Comparison of ENCODE assay signal across 8 cellular contexts in the genomic region with DNA sequence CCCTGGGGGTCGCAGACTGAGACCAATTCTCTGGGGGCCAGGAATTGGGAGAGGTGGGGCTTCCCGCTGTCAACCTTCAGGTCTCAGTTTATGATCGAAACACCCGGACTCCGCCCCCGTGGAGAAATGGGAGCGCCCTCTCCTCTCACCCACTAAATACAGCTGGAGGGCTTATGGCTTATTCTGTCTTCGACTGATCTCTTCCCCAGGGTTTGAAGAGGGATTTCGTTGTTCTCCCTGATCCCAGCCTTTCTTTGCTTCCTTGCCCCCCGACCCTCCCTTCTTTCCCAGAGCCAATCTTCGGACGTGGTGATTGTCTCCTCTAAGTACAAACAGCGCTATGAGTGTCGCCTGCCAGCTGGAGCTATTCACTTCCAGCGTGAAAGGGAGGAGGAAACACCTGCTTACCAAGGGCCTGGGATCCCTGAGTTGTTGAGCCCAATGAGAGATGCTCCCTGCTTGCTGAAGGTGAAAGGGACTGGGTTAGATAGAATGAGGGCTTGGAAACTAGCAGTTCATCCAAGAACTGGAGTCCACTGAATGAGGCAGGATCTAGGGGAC. TPM values are rescaled to one million over a fixed set of nuclear protein-coding genes. Genes with fewer than 3 reads are reported as not detected.
A peak's percentile ranks its signal among the peaks of the same experiment; 100 is the strongest.
DNase-seq lines count a peak whose midpoint lies in the region; ATAC-seq, FAIRE-seq and TF ChIP-seq lines count a peak whose summit lies in the region.

No MANE protein-coding gene starts in this region.

- no peak for TF ChIP-seq EP300 in HepG2 (IDR thresholded peaks at IDR 0.05; ENCODE audit: low read depth in 2 of 2, low read length in 2 of 2)
- no peak for TF ChIP-seq EP300 in HepG2 (CRISPR knock-in tag; IDR thresholded peaks at IDR 0.05; ENCODE audit: borderline replicate concordance)

- no peak for TF ChIP-seq POLR2A in breast epithelium (IDR thresholded peaks at IDR 0.05)
- TF ChIP-seq POLR2A in HepG2 (IDR thresholded peaks at IDR 0.05; ENCODE audit: insufficient read depth in 1 of 2, low read depth in 2 of 2, low read length in 2 of 2) = no peak

- H3K27ac ChIP-seq in breast epithelium (peak overlapping the region; percentile 81 to 84), HepG2 (ENCODE audit: extremely low read length, insufficient read depth, low read length) (peak overlapping the region; percentile 69)

- peaks cover 11% of the 10 kb centered on the region for H3K79me2 ChIP-seq in HepG2 (ENCODE audit: insufficient read depth, low read length)

- H3K27me3 ChIP-seq in breast epithelium (no peaks in the 10 kb centered on the region), HepG2 (ENCODE audit: control insufficient read depth in 1 of 2, insufficient read depth in 2 of 2, low read length in 2 of 2) (no peaks in the 10 kb centered on the region)

- BruUV-seq in HepG2 (replicated peaks; lab: Mats Ljungman, UMichigan) = TSS peak; percentile 69

- intact Hi-C loops in breast epithelium (cut with DNase I; ENCODE audit: low total_unique reads) = no loop called here
- intact Hi-C loops in HepG2 (cut with micrococcal nuclease; ENCODE audit: unreplicated experiment) = loop anchor here (5.0 kb wide), 1 partner anchor 43 kb away; the partner anchor contains the start of gene AGAP2
- intact Hi-C loops in posterior vena cava (cut with DNase I) = no loop called here

- TF ChIP-seq CTCF in breast epithelium (IDR thresholded peaks at IDR 0.05) (no peak), HepG2 (CRISPR knock-in tag; IDR thresholded peaks at IDR 0.05) (no peak)

- no peaks in the 10 kb centered on the region for H3K4me1 ChIP-seq in breast epithelium
- H3K4me1 ChIP-seq in HepG2 (ENCODE audit: insufficient read depth, low read length) = peaks cover 48% of the 10 kb centered on the region

- ATAC-seq in HepG2 (peak; percentile 29), HG02642 (IDR thresholded peaks at IDR 0.05; ENCODE audit: poor library complexity, unreplicated experiment) (no peak)

- H3K9ac ChIP-seq in HepG2 (ENCODE audit: insufficient read depth, low read depth, low read length) = peak overlapping the region; percentile 80

- peak overlapping the region; percentile 94 for H3K4me2 ChIP-seq in HepG2 (ENCODE audit: low read depth, low read length)

- H2AFZ ChIP-seq in HepG2 (ENCODE audit: low read length) = no peak overlapping the region

- POLR2A ChIA-PET in HepG2 (lab: Yijun Ruan, JAX) = interaction anchor here (1.5 kb wide), 1 partner anchor 31 kb away, joined by 5 read pairs; no protein-coding TSS in a partner anchor

- peak overlapping the region; percentile 97 for H3K4me3 ChIP-seq in Jurkat, Clone E6-1 (ENCODE audit: low read length)
- H3K4me3 ChIP-seq in breast epithelium (peak overlapping the region; percentile 89 to 94 (median 92)), HepG2 (replicated peaks in 1 of 3; ENCODE audit: insufficient read depth in 1 of 3, low read depth in 2 of 3, low read length in 3 of 3) (peak overlapping the region; percentile 86 to 90 (median 86))

- H3K36me3 ChIP-seq in breast epithelium (no peaks in the 10 kb centered on the region), HepG2 (replicated peaks in 1 of 2; ENCODE audit: control insufficient read depth in 1 of 2, insufficient read depth in 2 of 2, low read length in 2 of 2) (peaks cover 8 to 18% of the 10 kb centered on the region in 2 experiments; a peak in 4 of 5 replicates)

- no peaks in the 10 kb centered on the region for H4K20me1 ChIP-seq in HepG2 (ENCODE audit: insufficient read depth, low read length)

- CTCF ChIA-PET in HepG2 (lab: Yijun Ruan, JAX; ENCODE audit: low intra/inter-chr PET ratio, low total read pairs) = interaction anchor here (1.6 to 2.0 kb wide), 2 partner anchors 62 to 111 kb away, joined by 6 read pairs; partner anchors contain the start of gene B4GALNT1

- no peak for TF ChIP-seq RAD21 in HepG2 (CRISPR knock-in tag; IDR thresholded peaks at IDR 0.05)

- in situ Hi-C loops in HepG2 (cut with HindIII; ENCODE audit: extremely low pct_ligation_motif_present, low pct_unique_long_range_greater_than_20kb) = no loop called here

- H3K9me3 ChIP-seq in breast epithelium = no peaks in the 10 kb centered on the region
- H3K9me3 ChIP-seq in HepG2 (ENCODE audit: low read length) = no peaks in the 10 kb centered on the region

- FAIRE-seq in HepG2 (lab: Jason Lieb, UNC) = no peak

- DNase-seq in ELR (ENCODE audit: low read depth) (peak; percentile 23), breast epithelium (ENCODE audit: low spot score in 2 of 2) (no peak), HepG2 (ENCODE audit: low spot score) (no peak), NCI-H2081 treated with DMSO at 0.1 percent for 48 hours (lab: John Stamatoyannopoulos, UW) (no peak), NCI-H2171 treated with DMSO at 0.1 percent for 48 hours (lab: John Stamatoyannopoulos, UW) (no peak), posterior vena cava (ENCODE audit: low spot score) (no peak)
- no peak for DNase-seq in Jurkat, Clone E6-1 (ENCODE audit: low read depth, low spot score)

- 3% methylated on average over 12 of the region's 15 CpGs for WGBS in HepG2 (ENCODE audit: low lambda C conversion rate)

RNA-seq across cellular contexts. Expression of gene OS9, which starts 0.6 kb away (rescaled TPM):
- polyA plus RNA-seq in Jurkat, Clone E6-1 (2012; ENCODE audit: insufficient read depth, insufficient read length) = 88.1 TPM
- total RNA-seq in breast epithelium = 100 to 1,000 TPM; 184 to 431 (median 213) TPM
- 51.7 and 156 TPM in 2 replicates for total RNA-seq in HepG2 (2016; rRNA removed; fragmentation: Illumina TruSeq; extraction: Trizol)
- total RNA-seq in HepG2 (2016; cell fraction: cytosol; rRNA removed; fragmentation: Illumina TruSeq; extraction: Trizol; ENCODE audit: low read depth) = 9.7 and 14.0 TPM in 2 replicates
- 45.5 and 158 TPM in 2 replicates for total RNA-seq in HepG2 (2016; cell fraction: insoluble cytoplasmic fraction; rRNA removed; fragmentation: Illumina TruSeq; extraction: Trizol)
- 18.9 and 21.2 TPM in 2 replicates for total RNA-seq in HepG2 (2016; cell fraction: membrane; rRNA removed; fragmentation: Illumina TruSeq; extraction: Trizol)
- total RNA-seq in HepG2 (2016; cell fraction: nucleus; rRNA removed; fragmentation: Illumina TruSeq; extraction: Trizol) = 130 and 161 TPM in 2 replicates
- 206 and 225 TPM in 2 replicates for polyA plus RNA-seq in HepG2 (2011; rRNA removed)
- 288 and 386 TPM in 2 replicates for polyA plus RNA-seq in HepG2 (2011; cell fraction: cytosol; rRNA removed)
- polyA plus RNA-seq in HepG2 (2011; cell fraction: nucleus; rRNA removed) = 254 and 282 TPM in 2 replicates
- 177 and 188 TPM in 2 replicates for polyA plus RNA-seq in HepG2 (2012)
- 9.4 and 11.6 TPM in 2 replicates for polyA plus RNA-seq in HepG2 (2016; cell fraction: cytosol; fragmentation: Illumina TruSeq; extraction: Trizol; ENCODE audit: low read depth)
- 41.1 and 49.4 TPM in 2 replicates for polyA plus RNA-seq in HepG2 (2016; cell fraction: insoluble cytoplasmic fraction; fragmentation: Illumina TruSeq; extraction: Trizol; ENCODE audit: low read depth)
- polyA plus RNA-seq in HepG2 (2016; cell fraction: membrane; fragmentation: Illumina TruSeq; extraction: Trizol; ENCODE audit: low read depth) = 15.1 and 21.0 TPM in 2 replicates
- 248 and 264 TPM in 2 replicates for polyA plus RNA-seq in HepG2 (2016; cell fraction: nucleus; fragmentation: Illumina TruSeq; extraction: Trizol; ENCODE audit: insufficient read depth, low read depth)
- polyA minus RNA-seq in HepG2 (2011; rRNA and poly(A)+ RNA removed; ENCODE audit: low replicate concordance) = 114 and 184 TPM in 2 replicates
- polyA minus RNA-seq in HepG2 (2011; cell fraction: cytosol; rRNA and poly(A)+ RNA removed) = 58.7 and 94.9 TPM in 2 replicates
- 80.6 and 98.3 TPM in 2 replicates for polyA minus RNA-seq in HepG2 (2011; cell fraction: nucleus; rRNA and poly(A)+ RNA removed)
- total RNA-seq in posterior vena cava = 100 to 1,000 TPM; 186 to 279 TPM

RNA-seq across cellular contexts. Expression of gene AGAP2, which starts 44.0 kb away (rescaled TPM):
- polyA plus RNA-seq in Jurkat, Clone E6-1 (2012; ENCODE audit: insufficient read depth, insufficient read length) = 25.0 TPM
- total RNA-seq in breast epithelium (1 to 10 TPM; 1.2 to 1.8 (median 1.6) TPM), HepG2 (2016; rRNA removed; fragmentation: Illumina TruSeq; extraction: Trizol) (0.38 and 0.81 TPM in 2 replicates), posterior vena cava (1 to 10 TPM; 1.8 to 2.2 TPM)
- total RNA-seq in HepG2 (2016; cell fraction: cytosol; rRNA removed; fragmentation: Illumina TruSeq; extraction: Trizol; ENCODE audit: low read depth) = 0.10 and 0.18 TPM in 2 replicates
- total RNA-seq in HepG2 (2016; cell fraction: insoluble cytoplasmic fraction; rRNA removed; fragmentation: Illumina TruSeq; extraction: Trizol) = 0.45 and 0.91 TPM in 2 replicates
- total RNA-seq in HepG2 (2016; cell fraction: membrane; rRNA removed; fragmentation: Illumina TruSeq; extraction: Trizol) = 0.24 and 0.49 TPM in 2 replicates
- total RNA-seq in HepG2 (2016; cell fraction: nucleus; rRNA removed; fragmentation: Illumina TruSeq; extraction: Trizol) = 0.44 and 0.71 TPM in 2 replicates
- polyA plus RNA-seq in HepG2 (2011; rRNA removed) = 0.45 and 0.73 TPM in 2 replicates
- polyA plus RNA-seq in HepG2 (2011; cell fraction: cytosol; rRNA removed) = 0.50 and 0.87 TPM in 2 replicates
- polyA plus RNA-seq in HepG2 (2011; cell fraction: nucleus; rRNA removed) = 1.0 and 1.5 TPM in 2 replicates
- 0.23 and 0.31 TPM in 2 replicates for polyA plus RNA-seq in HepG2 (2012)
- 0.33 and 0.42 TPM in 2 replicates for polyA plus RNA-seq in HepG2 (2016; cell fraction: cytosol; fragmentation: Illumina TruSeq; extraction: Trizol; ENCODE audit: low read depth)
- polyA plus RNA-seq in HepG2 (2016; cell fraction: insoluble cytoplasmic fraction; fragmentation: Illumina TruSeq; extraction: Trizol; ENCODE audit: low read depth) = 0.57 and 0.95 TPM in 2 replicates
- polyA plus RNA-seq in HepG2 (2016; cell fraction: membrane; fragmentation: Illumina TruSeq; extraction: Trizol; ENCODE audit: low read depth) = 0.10 and 0.23 TPM in 2 replicates
- polyA plus RNA-seq in HepG2 (2016; cell fraction: nucleus; fragmentation: Illumina TruSeq; extraction: Trizol; ENCODE audit: insufficient read depth, low read depth) = 0.37 and 1.3 TPM in 2 replicates
- 0.42 and 0.96 TPM in 2 replicates for polyA minus RNA-seq in HepG2 (2011; rRNA and poly(A)+ RNA removed; ENCODE audit: low replicate concordance)
- polyA minus RNA-seq in HepG2 (2011; cell fraction: cytosol; rRNA and poly(A)+ RNA removed) = 0.70 and 0.79 TPM in 2 replicates
- 0.90 and 1.5 TPM in 2 replicates for polyA minus RNA-seq in HepG2 (2011; cell fraction: nucleus; rRNA and poly(A)+ RNA removed)

RNA-seq across cellular contexts. Expression of gene TSPAN31, which starts 50.3 kb away (rescaled TPM):
- 6.1 TPM for polyA plus RNA-seq in Jurkat, Clone E6-1 (2012; ENCODE audit: insufficient read depth, insufficient read length)
- total RNA-seq in breast epithelium (100 to 1,000 TPM in 1 of 3 donors, 10 to 100 TPM in 2; 55.5 to 107 (median 73.1) TPM), HepG2 (2016; rRNA removed; fragmentation: Illumina TruSeq; extraction: Trizol) (5.4 and 10.4 TPM in 2 replicates), posterior vena cava (10 to 100 TPM; 20.1 to 26.3 TPM)
- total RNA-seq in HepG2 (2016; cell fraction: cytosol; rRNA removed; fragmentation: Illumina TruSeq; extraction: Trizol; ENCODE audit: low read depth) = 3.1 and 3.3 TPM in 2 replicates
- 7.8 and 11.5 TPM in 2 replicates for total RNA-seq in HepG2 (2016; cell fraction: insoluble cytoplasmic fraction; rRNA removed; fragmentation: Illumina TruSeq; extraction: Trizol)
- total RNA-seq in HepG2 (2016; cell fraction: membrane; rRNA removed; fragmentation: Illumina TruSeq; extraction: Trizol) = 6.1 and 6.3 TPM in 2 replicates
- 8.7 and 15.1 TPM in 2 replicates for total RNA-seq in HepG2 (2016; cell fraction: nucleus; rRNA removed; fragmentation: Illumina TruSeq; extraction: Trizol)
- 24.6 and 27.3 TPM in 2 replicates for polyA plus RNA-seq in HepG2 (2011; rRNA removed)
- polyA plus RNA-seq in HepG2 (2011; cell fraction: cytosol; rRNA removed) = 19.3 and 22.2 TPM in 2 replicates
- polyA plus RNA-seq in HepG2 (2011; cell fraction: nucleus; rRNA removed) = 26.2 and 31.2 TPM in 2 replicates
- polyA plus RNA-seq in HepG2 (2012) = 17.1 and 17.8 TPM in 2 replicates
- polyA plus RNA-seq in HepG2 (2016; cell fraction: cytosol; fragmentation: Illumina TruSeq; extraction: Trizol; ENCODE audit: low read depth) = 3.2 and 4.3 TPM in 2 replicates
- polyA plus RNA-seq in HepG2 (2016; cell fraction: insoluble cytoplasmic fraction; fragmentation: Illumina TruSeq; extraction: Trizol; ENCODE audit: low read depth) = 6.6 and 6.9 TPM in 2 replicates
- polyA plus RNA-seq in HepG2 (2016; cell fraction: membrane; fragmentation: Illumina TruSeq; extraction: Trizol; ENCODE audit: low read depth) = 4.9 and 7.9 TPM in 2 replicates
- 22.0 and 24.1 TPM in 2 replicates for polyA plus RNA-seq in HepG2 (2016; cell fraction: nucleus; fragmentation: Illumina TruSeq; extraction: Trizol; ENCODE audit: insufficient read depth, low read depth)
- polyA minus RNA-seq in HepG2 (2011; rRNA and poly(A)+ RNA removed; ENCODE audit: low replicate concordance) = 8.6 and 23.9 TPM in 2 replicates
- polyA minus RNA-seq in HepG2 (2011; cell fraction: cytosol; rRNA and poly(A)+ RNA removed) = 5.8 and 8.3 TPM in 2 replicates
- 14.9 and 21.0 TPM in 2 replicates for polyA minus RNA-seq in HepG2 (2011; cell fraction: nucleus; rRNA and poly(A)+ RNA removed)

RNA-seq across cellular contexts. Expression of gene CDK4, which starts 57.6 kb away (rescaled TPM):
- polyA plus RNA-seq in Jurkat, Clone E6-1 (2012; ENCODE audit: insufficient read depth, insufficient read length) = 370 TPM
- total RNA-seq in breast epithelium = 100 to 1,000 TPM; 105 to 136 (median 109) TPM
- 209 and 255 TPM in 2 replicates for total RNA-seq in HepG2 (2016; rRNA removed; fragmentation: Illumina TruSeq; extraction: Trizol)
- 114 and 177 TPM in 2 replicates for total RNA-seq in HepG2 (2016; cell fraction: cytosol; rRNA removed; fragmentation: Illumina TruSeq; extraction: Trizol; ENCODE audit: low read depth)
- total RNA-seq in HepG2 (2016; cell fraction: insoluble cytoplasmic fraction; rRNA removed; fragmentation: Illumina TruSeq; extraction: Trizol) = 213 and 245 TPM in 2 replicates
- total RNA-seq in HepG2 (2016; cell fraction: membrane; rRNA removed; fragmentation: Illumina TruSeq; extraction: Trizol) = 203 and 282 TPM in 2 replicates
- 105 and 134 TPM in 2 replicates for total RNA-seq in HepG2 (2016; cell fraction: nucleus; rRNA removed; fragmentation: Illumina TruSeq; extraction: Trizol)
- 171 and 191 TPM in 2 replicates for polyA plus RNA-seq in HepG2 (2011; rRNA removed)
- polyA plus RNA-seq in HepG2 (2011; cell fraction: cytosol; rRNA removed) = 223 and 255 TPM in 2 replicates
- polyA plus RNA-seq in HepG2 (2011; cell fraction: nucleus; rRNA removed) = 58.2 and 58.6 TPM in 2 replicates
- polyA plus RNA-seq in HepG2 (2012) = 68.6 and 92.8 TPM in 2 replicates
- polyA plus RNA-seq in HepG2 (2016; cell fraction: cytosol; fragmentation: Illumina TruSeq; extraction: Trizol; ENCODE audit: low read depth) = 148 and 226 TPM in 2 replicates
- 315 and 325 TPM in 2 replicates for polyA plus RNA-seq in HepG2 (2016; cell fraction: insoluble cytoplasmic fraction; fragmentation: Illumina TruSeq; extraction: Trizol; ENCODE audit: low read depth)
- 208 and 297 TPM in 2 replicates for polyA plus RNA-seq in HepG2 (2016; cell fraction: membrane; fragmentation: Illumina TruSeq; extraction: Trizol; ENCODE audit: low read depth)
- polyA plus RNA-seq in HepG2 (2016; cell fraction: nucleus; fragmentation: Illumina TruSeq; extraction: Trizol; ENCODE audit: insufficient read depth, low read depth) = 175 and 177 TPM in 2 replicates
- 141 and 375 TPM in 2 replicates for polyA minus RNA-seq in HepG2 (2011; rRNA and poly(A)+ RNA removed; ENCODE audit: low replicate concordance)
- 49.7 and 59.9 TPM in 2 replicates for polyA minus RNA-seq in HepG2 (2011; cell fraction: cytosol; rRNA and poly(A)+ RNA removed)
- 72.6 and 80.6 TPM in 2 replicates for polyA minus RNA-seq in HepG2 (2011; cell fraction: nucleus; rRNA and poly(A)+ RNA removed)
- total RNA-seq in posterior vena cava = 10 to 100 TPM; 65.3 to 66.0 TPM
